Comparison of ENCODE assay signal across 38 cellular contexts in genomic region chr6:153263489-153263888, GRCh38.
"Had no signal": no experiment of that assay in that cellular context is flagged by ENCODE, and none has a peak within 500 bp of the region (broad histone marks: within the 10 kb centered on the region; RNA-seq: fewer than 3 reads in every experiment).

No MANE protein-coding gene starts in this region.

- H3K36me3 ChIP-seq: adrenal gland, brain microvascular endothelial cell, breast epithelium, WERI-Rb-1 had no signal

- H3K4me3 ChIP-seq: adrenal gland, body of pancreas, breast epithelium had no signal

- H3K9me3 ChIP-seq: adrenal gland, body of pancreas, breast epithelium had no signal

- H3K36me3 Mint-ChIP-seq: activated CD8-positive, alpha-beta memory T cell treated with anti-CD3 and anti-CD28 coated beads, Interleukin-2, amount 10 ng/mL, durations not matched to agents 7 days and 5 days; activated naive CD4-positive, alpha-beta T cell treated with anti-CD3 and anti-CD28 coated beads, Interleukin-2, amount 50 U/mL, for 72 hours; activated naive CD8-positive, alpha-beta T cell treated with anti-CD3 and anti-CD28 coated beads for 36 hours; WTC11 had no signal

- DNase-seq: activated CD4-positive, alpha-beta memory T cell treated with anti-CD3 and anti-CD28 coated beads, Interleukin-2, amount 10 ng/mL, durations not matched to agents 7 days and 5 days; activated CD4-positive, alpha-beta T cell treated with anti-CD3 and anti-CD28 coated beads for 1 hour; activated CD4-positive, alpha-beta T cell treated with anti-CD3 and anti-CD28 coated beads for 36 hours; activated CD4-positive, alpha-beta T cell treated with anti-CD3 and anti-CD28 coated beads for 48 hours; activated CD4-positive, alpha-beta T cell treated with anti-CD3 and anti-CD28 coated beads, Interleukin-2, amount 10 ng/mL, durations not matched to agents 7 days and 5 days; activated CD4-positive, alpha-beta T cell treated with anti-CD3 and anti-CD28 coated beads, Interleukin-2, amount 50 U/mL, for 48 hours; activated CD4-positive, CD25-positive, alpha-beta regulatory T cell; activated CD8-positive, alpha-beta memory T cell treated with anti-CD3 and anti-CD28 coated beads for 24 hours; activated CD8-positive, alpha-beta memory T cell treated with anti-CD3 and anti-CD28 coated beads, Interleukin-2, amount 10 ng/mL, durations not matched to agents 7 days and 5 days; activated CD8-positive, alpha-beta memory T cell treated with anti-CD3 and anti-CD28 coated beads, Interleukin-2, amount 50 U/mL, for 48 hours; activated CD8-positive, alpha-beta T cell treated with anti-CD3 and anti-CD28 coated beads, Interleukin-2, amount 10 ng/mL, durations not matched to agents 7 days and 5 days; activated effector memory CD4-positive, alpha-beta T cell treated with anti-CD3 and anti-CD28 coated beads, Interleukin-2, amount 50 U/mL, for 16 hours; activated gamma-delta T cell treated with Interleukin-2 at 50 U/mL for 16 hours; activated naive CD4-positive, alpha-beta T cell; activated naive CD4-positive, alpha-beta T cell treated with anti-CD3 and anti-CD28 coated beads for 36 hours; activated naive CD4-positive, alpha-beta T cell treated with anti-CD3 and anti-CD28 coated beads, Interleukin-2, amount 50 U/mL, for 16 hours; activated naive CD8-positive, alpha-beta T cell treated with anti-CD3 and anti-CD28 coated beads for 36 hours; activated T-cell treated with anti-CD3 and anti-CD28 coated beads, Interleukin-2, amount 50 U/mL, for 4 hours; activated T-cell treated with anti-CD3 and anti-CD28 coated beads, Interleukin-2, amount 50 U/mL, for 72 hours; adrenal gland; amniotic stem cell; aorta; body of pancreas; brain microvascular endothelial cell; central memory CD4-positive, alpha-beta T cell; SW 1271; T-helper 1 cell; T-helper 2 cell; T-helper 9 cell; WERI-Rb-1 had no signal

- ATAC-seq: activated CD4-positive, alpha-beta T cell treated with anti-CD3 and anti-CD28 coated beads for 36 hours; activated CD4-positive, CD25-positive, alpha-beta regulatory T cell treated with anti-CD3 and anti-CD28 coated beads, Interleukin-2, amount 50 U/mL, for 24 hours; activated CD8-positive, alpha-beta memory T cell treated with anti-CD3 and anti-CD28 coated beads, Interleukin-2, amount 10 ng/mL, durations not matched to agents 7 days and 5 days; activated CD8-positive, alpha-beta T cell treated with anti-CD3 and anti-CD28 coated beads, Interleukin-2, amount 10 ng/mL, durations not matched to agents 7 days and 5 days; activated naive CD4-positive, alpha-beta T cell treated with anti-CD3 and anti-CD28 coated beads, Interleukin-2, amount 50 U/mL, for 72 hours; activated T-cell treated with anti-CD3 and anti-CD28 coated beads, Interleukin-2, amount 50 U/mL, for 4 hours; activated T-cell treated with anti-CD3 and anti-CD28 coated beads, Interleukin-2, amount 50 U/mL, for 72 hours; activated T-helper 17 cell treated with anti-CD3 and anti-CD28 coated beads, Interleukin-2, amount 50 U/mL, for 72 hours; body of pancreas; WTC11 had no signal

- H3K4me3 Mint-ChIP-seq: activated CD4-positive, alpha-beta memory T cell treated with anti-CD3 and anti-CD28 coated beads, Interleukin-2, amount 10 ng/mL, durations not matched to agents 7 days and 5 days; activated CD4-positive, alpha-beta T cell treated with anti-CD3 and anti-CD28 coated beads for 36 hours; activated CD4-positive, alpha-beta T cell treated with anti-CD3 and anti-CD28 coated beads, Interleukin-2, amount 10 ng/mL, durations not matched to agents 7 days and 5 days; activated CD8-positive, alpha-beta memory T cell treated with anti-CD3 and anti-CD28 coated beads, Interleukin-2, amount 10 ng/mL, durations not matched to agents 7 days and 5 days; activated CD8-positive, alpha-beta T cell treated with anti-CD3 and anti-CD28 coated beads, Interleukin-2, amount 10 ng/mL, durations not matched to agents 7 days and 5 days; activated naive CD4-positive, alpha-beta T cell treated with anti-CD3 and anti-CD28 coated beads for 36 hours; activated naive CD8-positive, alpha-beta T cell treated with anti-CD3 and anti-CD28 coated beads for 36 hours; activated T-cell treated with anti-CD3 and anti-CD28 coated beads, Interleukin-2, amount 50 U/mL, for 4 hours; activated T-cell treated with anti-CD3 and anti-CD28 coated beads, Interleukin-2, amount 50 U/mL, for 72 hours; activated T-helper 1 cell treated with anti-CD3 and anti-CD28 coated beads, Interleukin-12 subunit alpha, Interleukin-12 subunit beta, Interleukin-2, Interleukin-4 antibody, amounts not matched to agents 30 ng/mL and 10 ng/mL and 1 ng/mL, durations not matched to agents 14 hours and 24 hours and 36 hours; activated T-helper 17 cell treated with anti-CD3 and anti-CD28 coated beads, Interleukin-2, amount 50 U/mL, for 72 hours; T-helper 1 cell treated with Interleukin-12 subunit alpha and Interleukin-12 subunit beta and Interleukin-4 antibody, amounts not matched to agents 30 μg/mL and 1 μg/mL, for 36 hours; T-helper 2 cell treated with Interferon-gamma antibody and Interleukin-4, amounts not matched to agents 5 μg/mL and 100 μg/mL, for 36 hours; WTC11 had no signal

- H3K27me3 Mint-ChIP-seq: activated CD4-positive, alpha-beta memory T cell treated with anti-CD3 and anti-CD28 coated beads, Interleukin-2, amount 10 ng/mL, durations not matched to agents 7 days and 5 days; activated CD4-positive, alpha-beta T cell treated with anti-CD3 and anti-CD28 coated beads, Interleukin-2, amount 10 ng/mL, durations not matched to agents 7 days and 5 days; activated CD8-positive, alpha-beta memory T cell treated with anti-CD3 and anti-CD28 coated beads, Interleukin-2, amount 10 ng/mL, durations not matched to agents 7 days and 5 days; activated naive CD8-positive, alpha-beta T cell treated with anti-CD3 and anti-CD28 coated beads for 36 hours; activated T-helper 17 cell treated with anti-CD3 and anti-CD28 coated beads, Interleukin-2, amount 50 U/mL, for 72 hours had no signal

- H3K27ac ChIP-seq: adrenal gland, body of pancreas, brain microvascular endothelial cell, breast epithelium, WERI-Rb-1 had no signal

- H3K4me1 ChIP-seq: adrenal gland, body of pancreas, breast epithelium had no signal

- H3K4me1 Mint-ChIP-seq: activated CD4-positive, alpha-beta memory T cell treated with anti-CD3 and anti-CD28 coated beads, Interleukin-2, amount 10 ng/mL, durations not matched to agents 7 days and 5 days; activated CD4-positive, alpha-beta T cell treated with anti-CD3 and anti-CD28 coated beads for 36 hours; activated CD4-positive, alpha-beta T cell treated with anti-CD3 and anti-CD28 coated beads, Interleukin-2, amount 10 ng/mL, durations not matched to agents 7 days and 5 days; activated CD8-positive, alpha-beta memory T cell treated with anti-CD3 and anti-CD28 coated beads, Interleukin-2, amount 10 ng/mL, durations not matched to agents 7 days and 5 days; activated naive CD8-positive, alpha-beta T cell treated with anti-CD3 and anti-CD28 coated beads for 36 hours; activated T-helper 17 cell treated with anti-CD3 and anti-CD28 coated beads, Interleukin-2, amount 50 U/mL, for 72 hours; WTC11 had no signal

- H3K27ac Mint-ChIP-seq: activated CD4-positive, alpha-beta memory T cell treated with anti-CD3 and anti-CD28 coated beads, Interleukin-2, amount 10 ng/mL, durations not matched to agents 7 days and 5 days; activated CD4-positive, alpha-beta T cell treated with anti-CD3 and anti-CD28 coated beads for 36 hours; activated CD4-positive, alpha-beta T cell treated with anti-CD3 and anti-CD28 coated beads, Interleukin-2, amount 10 ng/mL, durations not matched to agents 7 days and 5 days; activated CD8-positive, alpha-beta memory T cell treated with anti-CD3 and anti-CD28 coated beads, Interleukin-2, amount 10 ng/mL, durations not matched to agents 7 days and 5 days; activated CD8-positive, alpha-beta T cell treated with anti-CD3 and anti-CD28 coated beads, Interleukin-2, amount 10 ng/mL, durations not matched to agents 7 days and 5 days; activated naive CD4-positive, alpha-beta T cell treated with anti-CD3 and anti-CD28 coated beads for 36 hours; activated naive CD4-positive, alpha-beta T cell treated with anti-CD3 and anti-CD28 coated beads, Interleukin-2, amount 50 U/mL, for 72 hours; activated naive CD8-positive, alpha-beta T cell treated with anti-CD3 and anti-CD28 coated beads for 36 hours; activated T-cell treated with anti-CD3 and anti-CD28 coated beads, Interleukin-2, amount 50 U/mL, for 72 hours; activated T-helper 1 cell treated with anti-CD3 and anti-CD28 coated beads, Interleukin-12 subunit alpha, Interleukin-12 subunit beta, Interleukin-2, Interleukin-4 antibody, amounts not matched to agents 30 ng/mL and 10 ng/mL and 1 ng/mL, durations not matched to agents 14 hours and 24 hours and 36 hours; activated T-helper 17 cell treated with anti-CD3 and anti-CD28 coated beads, Interleukin-2, amount 50 U/mL, for 72 hours; T-helper 1 cell treated with Interleukin-12 subunit alpha and Interleukin-12 subunit beta and Interleukin-4 antibody, amounts not matched to agents 30 μg/mL and 1 μg/mL, for 36 hours; T-helper 2 cell treated with Interferon-gamma antibody and Interleukin-4, amounts not matched to agents 5 μg/mL and 100 μg/mL, for 36 hours; WTC11 had no signal

- H3K27me3 ChIP-seq: adrenal gland, body of pancreas, brain microvascular endothelial cell, breast epithelium had no signal

- H3K9me3 Mint-ChIP-seq: activated CD4-positive, alpha-beta memory T cell treated with anti-CD3 and anti-CD28 coated beads, Interleukin-2, amount 10 ng/mL, durations not matched to agents 7 days and 5 days; activated CD4-positive, alpha-beta T cell treated with anti-CD3 and anti-CD28 coated beads, Interleukin-2, amount 10 ng/mL, durations not matched to agents 7 days and 5 days; activated naive CD8-positive, alpha-beta T cell treated with anti-CD3 and anti-CD28 coated beads for 36 hours; activated T-helper 1 cell treated with anti-CD3 and anti-CD28 coated beads, Interleukin-12 subunit alpha, Interleukin-12 subunit beta, Interleukin-2, Interleukin-4 antibody, amounts not matched to agents 30 ng/mL and 10 ng/mL and 1 ng/mL, durations not matched to agents 14 hours and 24 hours and 36 hours; activated T-helper 17 cell treated with anti-CD3 and anti-CD28 coated beads, Interleukin-2, amount 50 U/mL, for 72 hours; T-helper 1 cell treated with Interleukin-12 subunit alpha and Interleukin-12 subunit beta and Interleukin-4 antibody, amounts not matched to agents 30 μg/mL and 1 μg/mL, for 36 hours; T-helper 2 cell treated with Interferon-gamma antibody and Interleukin-4, amounts not matched to agents 5 μg/mL and 100 μg/mL, for 36 hours; WTC11 had no signal
